ENCODE assay signal across 17 cellular contexts in the genomic region with DNA sequence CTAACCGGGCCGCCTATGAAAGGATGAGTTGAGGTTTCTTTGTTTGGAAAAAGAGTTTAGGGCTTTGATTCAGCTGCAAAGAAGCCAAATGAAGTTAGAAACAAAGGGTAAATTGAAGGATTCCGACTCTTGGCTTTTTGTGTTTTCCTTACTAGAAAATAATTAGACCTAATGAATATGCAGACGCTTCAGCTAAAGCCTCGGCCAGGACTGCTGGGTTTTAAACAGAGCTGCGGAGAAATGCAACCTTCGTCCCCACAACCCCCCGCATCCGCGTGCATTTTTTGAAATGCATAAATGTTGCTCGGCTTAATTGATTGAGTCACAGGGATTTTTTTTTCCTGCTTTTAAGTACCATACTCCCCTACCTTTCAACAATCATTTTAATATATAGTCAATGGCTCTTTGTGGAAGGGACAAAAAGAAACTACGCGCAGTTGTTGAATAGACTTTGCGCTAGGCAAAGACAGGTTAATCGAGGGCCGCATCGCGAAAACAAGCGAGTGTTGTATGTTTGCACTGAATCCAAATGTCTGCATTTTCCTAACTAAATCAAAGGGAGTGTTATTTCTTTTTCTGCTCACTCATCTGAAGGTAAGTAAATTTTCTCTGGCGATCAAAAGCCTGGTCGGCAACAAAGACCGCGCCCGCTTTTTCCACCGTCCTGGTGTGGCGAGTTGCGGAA. TPM values are rescaled to one million over a fixed set of nuclear protein-coding genes. Genes with fewer than 3 reads are reported as not detected.
DNase-seq lines count a peak whose midpoint lies in the region; ATAC-seq and TF ChIP-seq lines count a peak whose summit lies in the region.
"Had no signal": no experiment of that assay in that cellular context is flagged by ENCODE, and none has a peak within 500 bp of the region (broad histone marks: within the 10 kb centered on the region; RNA-seq: fewer than 3 reads in every experiment).

No MANE protein-coding gene starts in this region.

- peaks cover 7% of the 10 kb centered on the region for H3K36me3 Mint-ChIP-seq in activated naive CD4-positive, alpha-beta T cell treated with anti-CD3 and anti-CD28 coated beads, Interleukin-2, amount 50 U/mL, for 24 hours
- peaks cover 31% of the 10 kb centered on the region for H3K36me3 Mint-ChIP-seq in activated T-helper 17 cell treated with anti-CD3 and anti-CD28 coated beads, Interleukin-2, amount 50 U/mL, for 72 hours (ENCODE audit: low read depth)
- peaks cover 12 to 28% of the 10 kb centered on the region in 2 donors for H3K36me3 Mint-ChIP-seq in stimulated activated naive B cell treated with anti-CD40 and anti-IgM and Interleukin-4, amounts not matched to agents 10 μg/mL and 1 μg/mL and 100 μg/mL, for 72 hours

- H3K9me3 Mint-ChIP-seq in activated naive CD4-positive, alpha-beta T cell treated with anti-CD3 and anti-CD28 coated beads, Interleukin-2, amount 50 U/mL, for 24 hours, result peaks cover 16% of the 10 kb centered on the region
- H3K9me3 Mint-ChIP-seq in activated T-helper 17 cell treated with anti-CD3 and anti-CD28 coated beads, Interleukin-2, amount 50 U/mL, for 72 hours, result peaks cover 5% of the 10 kb centered on the region
- peaks cover 3 to 10% of the 10 kb centered on the region in 2 donors for H3K9me3 Mint-ChIP-seq in stimulated activated naive B cell treated with anti-CD40 and anti-IgM and Interleukin-4, amounts not matched to agents 10 μg/mL and 1 μg/mL and 100 μg/mL, for 72 hours

- H3K27me3 Mint-ChIP-seq in activated naive CD4-positive, alpha-beta T cell treated with anti-CD3 and anti-CD28 coated beads, Interleukin-2, amount 50 U/mL, for 24 hours, result peaks cover 62% of the 10 kb centered on the region
- H3K27me3 Mint-ChIP-seq in activated T-helper 17 cell treated with anti-CD3 and anti-CD28 coated beads, Interleukin-2, amount 50 U/mL, for 72 hours, result peaks cover 57% of the 10 kb centered on the region
- H3K27me3 Mint-ChIP-seq in stimulated activated naive B cell treated with anti-CD40 and anti-IgM and Interleukin-4, amounts not matched to agents 10 μg/mL and 1 μg/mL and 100 μg/mL, for 72 hours, result peaks cover 77 to 90% of the 10 kb centered on the region in 2 donors

- peak overlapping the region; percentile 62 for H3K27ac Mint-ChIP-seq in activated naive CD4-positive, alpha-beta T cell treated with anti-CD3 and anti-CD28 coated beads, Interleukin-2, amount 50 U/mL, for 24 hours
- H3K27ac Mint-ChIP-seq in activated T-helper 17 cell treated with anti-CD3 and anti-CD28 coated beads, Interleukin-2, amount 50 U/mL, for 72 hours, result no peak overlapping the region
- peak overlapping the region; percentile 60 for H3K27ac Mint-ChIP-seq in stimulated activated naive B cell treated with anti-CD40 and anti-IgM and Interleukin-4, amounts not matched to agents 10 μg/mL and 1 μg/mL and 100 μg/mL, for 72 hours

- H3K4me3 ChIP-seq in iPS-15b (ENCODE audit: low read depth, low read length) (peak overlapping the region; percentile 14), foreskin fibroblast (ENCODE audit: low read depth in 1 of 2, low read length in 2 of 2) (no peak overlapping the region)
- H3K4me3 ChIP-seq: PC-9 had no signal

- no peak overlapping the region for H3K9ac ChIP-seq in iPS-15b (ENCODE audit: low read depth, low read length)

- no peak overlapping the region for H3K4me3 Mint-ChIP-seq in activated naive CD4-positive, alpha-beta T cell treated with anti-CD3 and anti-CD28 coated beads, Interleukin-2, amount 50 U/mL, for 24 hours
- peak overlapping the region; percentile 8 for H3K4me3 Mint-ChIP-seq in activated T-helper 17 cell treated with anti-CD3 and anti-CD28 coated beads, Interleukin-2, amount 50 U/mL, for 72 hours
- no peak overlapping the region for H3K4me3 Mint-ChIP-seq in stimulated activated naive B cell treated with anti-CD40 and anti-IgM and Interleukin-4, amounts not matched to agents 10 μg/mL and 1 μg/mL and 100 μg/mL, for 72 hours

- no peak for DNase-seq in activated naive CD4-positive, alpha-beta T cell treated with anti-CD3 and anti-CD28 coated beads, Interleukin-2, amount 50 U/mL, for 16 hours
- no peak for DNase-seq in stimulated activated naive B cell treated with anti-CD40 and anti-IgM and Interleukin-4, amounts not matched to agents 10 μg/mL and 1 μg/mL and 100 μg/mL, for 72 hours
- DNase-seq in OCI-M1 (lab: John Stamatoyannopoulos, UW), result no peak
- no peak for DNase-seq in foreskin fibroblast
- DNase-seq: activated CD4-positive, alpha-beta memory T cell treated with anti-CD3 and anti-CD28 coated beads, Interleukin-2, amount 10 ng/mL, durations not matched to agents 7 days and 5 days; AML-193; EL; foreskin melanocyte; PC-9; stimulated activated naive CD8-positive, alpha-beta T cell treated with anti-CD3 and anti-CD28 coated beads, Interleukin-15, amount 100 ng/mL, for 72 hours had no signal

- peaks cover 26% of the 10 kb centered on the region for H3K4me1 ChIP-seq in iPS-15b (ENCODE audit: control insufficient read depth, insufficient read depth, low read length)

- H3K27me3 ChIP-seq in iPS-15b (ENCODE audit: control insufficient read depth, insufficient read depth, low read length), result peaks cover 95% of the 10 kb centered on the region

- peaks cover 22% of the 10 kb centered on the region for H3K4me1 Mint-ChIP-seq in activated naive CD4-positive, alpha-beta T cell treated with anti-CD3 and anti-CD28 coated beads, Interleukin-2, amount 50 U/mL, for 24 hours
- no peaks in the 10 kb centered on the region for H3K4me1 Mint-ChIP-seq in activated T-helper 17 cell treated with anti-CD3 and anti-CD28 coated beads, Interleukin-2, amount 50 U/mL, for 72 hours
- H3K4me1 Mint-ChIP-seq in stimulated activated naive B cell treated with anti-CD40 and anti-IgM and Interleukin-4, amounts not matched to agents 10 μg/mL and 1 μg/mL and 100 μg/mL, for 72 hours, result peaks cover 15 to 34% of the 10 kb centered on the region in 2 donors

- H3K9me3 ChIP-seq in iPS-15b (ENCODE audit: control insufficient read depth, insufficient read depth, low read length), result no peaks in the 10 kb centered on the region

- no peak for TF ChIP-seq CTCF in foreskin fibroblast (IDR thresholded peaks at IDR 0.05; ENCODE audit: low read depth, low read length)

- ATAC-seq in activated T-helper 17 cell treated with anti-CD3 and anti-CD28 coated beads, Interleukin-2, amount 50 U/mL, for 72 hours (replicated peaks), result no peak
- no peak for ATAC-seq in stimulated activated naive B cell treated with anti-CD40 and anti-IgM and Interleukin-4, amounts not matched to agents 10 μg/mL and 1 μg/mL and 100 μg/mL, for 72 hours (replicated peaks)
- ATAC-seq in HG02938 (IDR thresholded peaks at IDR 0.05; ENCODE audit: unreplicated experiment), result no peak
- ATAC-seq: stimulated activated naive CD8-positive, alpha-beta T cell treated with anti-CD3 and anti-CD28 coated beads, Interleukin-15, amount 100 ng/mL, for 72 hours had no signal

- H3K36me3 ChIP-seq in iPS-15b (ENCODE audit: control insufficient read depth, insufficient read depth, low read length), result no peaks in the 10 kb centered on the region

RNA-seq across cellular contexts. Expression of gene ZIC4, which starts 1.3 kb away (rescaled TPM):
- total RNA-seq in activated T-helper 17 cell treated with anti-CD3 and anti-CD28 coated beads, Interleukin-2, amount 50 U/mL, for 72 hours, result not detected
- total RNA-seq: activated CD4-positive, alpha-beta memory T cell treated with anti-CD3 and anti-CD28 coated beads, Interleukin-2, amount 10 ng/mL, durations not matched to agents 7 days and 5 days; kidney epithelial cell; MCF 10A; PC-9; T-helper 1 cell treated with Interleukin-12 subunit alpha and Interleukin-12 subunit beta and Interleukin-4 antibody, amounts not matched to agents 30 ng/mL and 1 ng/mL, for 36 hours had no signal

RNA-seq across cellular contexts. Expression of gene ZIC1, which starts 1.5 kb away (rescaled TPM):
- total RNA-seq in activated T-helper 17 cell treated with anti-CD3 and anti-CD28 coated beads, Interleukin-2, amount 50 U/mL, for 72 hours, result not detected
- total RNA-seq: activated CD4-positive, alpha-beta memory T cell treated with anti-CD3 and anti-CD28 coated beads, Interleukin-2, amount 10 ng/mL, durations not matched to agents 7 days and 5 days; kidney epithelial cell; MCF 10A; PC-9; T-helper 1 cell treated with Interleukin-12 subunit alpha and Interleukin-12 subunit beta and Interleukin-4 antibody, amounts not matched to agents 30 ng/mL and 1 ng/mL, for 36 hours had no signal
